ENCODE assay signal across 15 cellular contexts in the genomic region with DNA sequence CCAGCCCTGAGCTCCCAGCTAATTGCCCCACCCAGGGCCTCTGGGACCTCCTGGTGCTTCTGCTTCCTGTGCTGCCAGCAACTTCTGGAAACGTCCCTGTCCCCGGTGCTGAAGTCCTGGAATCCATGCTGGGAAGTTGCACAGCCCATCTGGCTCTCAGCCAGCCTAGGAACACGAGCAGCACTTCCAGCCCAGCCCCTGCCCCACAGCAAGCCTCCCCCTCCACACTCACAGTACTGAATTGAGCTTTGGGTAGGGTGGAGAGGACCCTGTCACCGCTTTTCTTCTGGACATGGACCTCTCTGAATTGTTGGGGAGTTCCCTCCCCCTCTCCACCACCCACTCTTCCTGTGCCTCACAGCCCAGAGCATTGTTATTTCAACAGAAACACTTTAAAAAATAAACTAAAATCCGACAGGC. TPM values are rescaled to one million over a fixed set of nuclear protein-coding genes. Genes with fewer than 3 reads are reported as not detected.
DNase-seq lines count a peak whose midpoint lies in the region; TF ChIP-seq lines count a peak whose summit lies in the region.
"Not testable (repeated sequence)": the region's sequence is repeated elsewhere in the genome, so short reads cannot be mapped to it uniquely, and the experiment has no call there.
"Had no signal": no experiment of that assay in that cellular context is flagged by ENCODE, and none has a peak within 500 bp of the region (broad histone marks: within the 10 kb centered on the region; RNA-seq: fewer than 3 reads in every experiment).

No MANE protein-coding gene starts in this region.

- peaks cover 21% of the 10 kb centered on the region for H3K4me1 ChIP-seq in left ventricle myocardium inferior
- H3K4me1 ChIP-seq in testis = peaks cover 14% of the 10 kb centered on the region

- intact Hi-C loops in left ventricle myocardium inferior (cut with micrococcal nuclease); testis (cut with DNase I; ENCODE audit: low total_unique reads): not testable (repeated sequence)

- not testable (repeated sequence) for TF ChIP-seq CTCF in endothelial cell (IDR thresholded peaks at IDR 0.05; ENCODE audit: unreplicated experiment); left ventricle myocardium inferior (IDR thresholded peaks at IDR 0.05; ENCODE audit: borderline replicate concordance); testis (IDR thresholded peaks at IDR 0.05)

- H3K4me3 ChIP-seq in left ventricle myocardium inferior, testis: not testable (repeated sequence)

- in situ Hi-C loops in KBM-7 (cut with MboI; ENCODE audit: low pct_unique_long_range_greater_than_20kb, low sequenced_read_pairs) = not testable (repeated sequence)

- H3K4me1 Mint-ChIP-seq in activated naive CD4-positive, alpha-beta T cell treated with anti-CD3 and anti-CD28 coated beads, Interleukin-2, amount 10 ng/mL, durations not matched to agents 7 days and 5 days = peaks cover 21% of the 10 kb centered on the region
- not testable (repeated sequence) for H3K4me1 Mint-ChIP-seq in endothelial cell (ENCODE audit: unreplicated experiment)

- CTCF ChIA-PET in activated naive CD4-positive, alpha-beta T cell treated with anti-CD3 and anti-CD28 coated beads, Interleukin-2, amount 10 ng/mL, durations not matched to agents 7 days and 5 days (lab: Charles Lee) = interaction anchor here (1.6 kb wide), 1 partner anchor 11 kb away, joined by 3 read pairs; no protein-coding TSS in a partner anchor

- not testable (repeated sequence) for H3K27ac Mint-ChIP-seq in activated naive CD4-positive, alpha-beta T cell treated with anti-CD3 and anti-CD28 coated beads, Interleukin-2, amount 10 ng/mL, durations not matched to agents 7 days and 5 days; endothelial cell (ENCODE audit: unreplicated experiment)

- H3K4me3 Mint-ChIP-seq in activated naive CD4-positive, alpha-beta T cell treated with anti-CD3 and anti-CD28 coated beads, Interleukin-2, amount 10 ng/mL, durations not matched to agents 7 days and 5 days; endothelial cell (ENCODE audit: unreplicated experiment): not testable (repeated sequence)

- H3K36me3 ChIP-seq in left ventricle myocardium inferior; testis (ENCODE audit: low read depth, missing control alignments): not testable (repeated sequence)

- peaks cover 91% of the 10 kb centered on the region for H3K27me3 Mint-ChIP-seq in activated naive CD4-positive, alpha-beta T cell treated with anti-CD3 and anti-CD28 coated beads, Interleukin-2, amount 10 ng/mL, durations not matched to agents 7 days and 5 days
- H3K27me3 Mint-ChIP-seq in endothelial cell (ENCODE audit: unreplicated experiment) = peaks cover 33% of the 10 kb centered on the region

- not testable (repeated sequence) for H3K9me3 ChIP-seq in left ventricle myocardium inferior (replicated peaks); testis

- H3K27ac ChIP-seq in left ventricle myocardium inferior (replicated peaks); testis: not testable (repeated sequence)

- not testable (repeated sequence) for TF ChIP-seq POLR2A in testis (IDR thresholded peaks at IDR 0.05)

- not testable (repeated sequence) for H3K9me3 Mint-ChIP-seq in activated naive CD4-positive, alpha-beta T cell treated with anti-CD3 and anti-CD28 coated beads, Interleukin-2, amount 10 ng/mL, durations not matched to agents 7 days and 5 days; endothelial cell (ENCODE audit: unreplicated experiment)

- H3K36me3 Mint-ChIP-seq in activated naive CD4-positive, alpha-beta T cell treated with anti-CD3 and anti-CD28 coated beads, Interleukin-2, amount 10 ng/mL, durations not matched to agents 7 days and 5 days; endothelial cell (ENCODE audit: low read depth, unreplicated experiment): not testable (repeated sequence)

- peaks cover 82% of the 10 kb centered on the region for H3K27me3 ChIP-seq in left ventricle myocardium inferior (ENCODE audit: low read depth)
- H3K27me3 ChIP-seq in testis = not testable (repeated sequence)

- WGBS in testis, 2 donors = 18 to 29% methylated on average over 5 of the region's 5 CpGs

- DNase-seq in Daoy (ENCODE audit: low read depth) = peak; percentile 38
- peak; percentile 37 for DNase-seq in KBM-7
- peak; percentile 48 for DNase-seq in RKO (ENCODE audit: low spot score)
- peak; percentile 26 for DNase-seq in activated naive CD4-positive, alpha-beta T cell treated with anti-CD3 and anti-CD28 coated beads, Interleukin-2, amount 10 ng/mL, durations not matched to agents 7 days and 5 days
- DNase-seq in endothelial cell (ENCODE audit: low spot score) = peak; percentile 33
- DNase-seq in left ventricle myocardium inferior = peak; percentile 26
- DNase-seq in lung microvascular endothelial cell (ENCODE audit: low read depth in 2 of 2) = peak; percentile 20 to 47
- peak; percentile 48 for DNase-seq in testis

RNA-seq across cellular contexts. Expression of gene HBA2, which starts 2.6 kb away (rescaled TPM):
- 3.5 TPM in 1 of 2 replicates, not detected in the other for total RNA-seq in Daoy (2014; rRNA removed; shearing (Covaris generic))
- total RNA-seq in endothelial cell (ENCODE audit: unreplicated experiment) (not detected), left ventricle myocardium inferior (59.1 TPM), lung microvascular endothelial cell (not detected in 2 replicates), testis (10 to 100 TPM in 1 of 2 donors, 1 to 10 TPM in 1; 7.1 to 27.4 TPM)
- 68.9 TPM for polyA plus RNA-seq in testis (ENCODE audit: insufficient read depth, low read depth, low replicate concordance)
- total RNA-seq: activated CD8-positive, alpha-beta T cell treated with anti-CD3 and anti-CD28 coated beads, Interleukin-2, amount 10 ng/mL, durations not matched to agents 7 days and 5 days; CD4-positive, alpha-beta T cell; fibroblast of lung; natural killer cell treated with Interleukin-12 subunit alpha and Interleukin-12 subunit beta and Interleukin-15 and Interleukin-18, amount 100 ng/mL, for 72 hours had no signal
- polyA plus RNA-seq: fibroblast of lung had no signal

RNA-seq across cellular contexts. Expression of gene HBM, which starts 4.3 kb away (rescaled TPM):
- total RNA-seq in Daoy (2014; rRNA removed; shearing (Covaris generic)) = not detected in 2 replicates
- not detected for total RNA-seq in endothelial cell (ENCODE audit: unreplicated experiment)
- total RNA-seq in left ventricle myocardium inferior = not detected
- not detected in 2 replicates for total RNA-seq in lung microvascular endothelial cell
- total RNA-seq in testis = 1 to 10 TPM; 1.6 to 3.7 TPM
- polyA plus RNA-seq in testis (ENCODE audit: insufficient read depth, low read depth, low replicate concordance) = not detected
- total RNA-seq: activated CD8-positive, alpha-beta T cell treated with anti-CD3 and anti-CD28 coated beads, Interleukin-2, amount 10 ng/mL, durations not matched to agents 7 days and 5 days; CD4-positive, alpha-beta T cell; fibroblast of lung; mesenteric fat pad; natural killer cell treated with Interleukin-12 subunit alpha and Interleukin-12 subunit beta and Interleukin-15 and Interleukin-18, amount 100 ng/mL, for 72 hours had no signal
- polyA plus RNA-seq: fibroblast of lung, small intestine, thymus had no signal

RNA-seq across cellular contexts. Expression of gene HBA1, which starts 6.4 kb away (rescaled TPM):
- not detected in 2 replicates for total RNA-seq in Daoy (2014; rRNA removed; shearing (Covaris generic))
- total RNA-seq in endothelial cell (ENCODE audit: unreplicated experiment) = not detected
- 78.7 TPM for total RNA-seq in left ventricle myocardium inferior
- not detected in 2 replicates for total RNA-seq in lung microvascular endothelial cell
- 10 to 100 TPM in 1 of 2 donors, not detected in 1; 11.7 TPM for total RNA-seq in testis
- polyA plus RNA-seq in testis (ENCODE audit: insufficient read depth, low read depth, low replicate concordance) = 24.0 TPM
- total RNA-seq: activated CD8-positive, alpha-beta T cell treated with anti-CD3 and anti-CD28 coated beads, Interleukin-2, amount 10 ng/mL, durations not matched to agents 7 days and 5 days; CD4-positive, alpha-beta T cell; fibroblast of lung had no signal

RNA-seq across cellular contexts. Expression of gene HBQ1, which starts 10.2 kb away (rescaled TPM):
- not detected in 2 replicates for total RNA-seq in Daoy (2014; rRNA removed; shearing (Covaris generic))
- total RNA-seq in endothelial cell (ENCODE audit: unreplicated experiment) (not detected), left ventricle myocardium inferior (not detected), lung microvascular endothelial cell (0.65 TPM in 1 of 2 replicates, not detected in the other), testis (1 to 10 TPM; 4.2 to 4.3 TPM)
- polyA plus RNA-seq in testis (ENCODE audit: insufficient read depth, low read depth, low replicate concordance) = 1.3 TPM
- total RNA-seq: activated CD8-positive, alpha-beta T cell treated with anti-CD3 and anti-CD28 coated beads, Interleukin-2, amount 10 ng/mL, durations not matched to agents 7 days and 5 days; CD4-positive, alpha-beta T cell; fibroblast of lung; mesenteric fat pad; natural killer cell treated with Interleukin-12 subunit alpha and Interleukin-12 subunit beta and Interleukin-15 and Interleukin-18, amount 100 ng/mL, for 72 hours had no signal
- polyA plus RNA-seq: fibroblast of lung, small intestine had no signal

RNA-seq across cellular contexts. Expression of gene HBZ, which starts 17.7 kb away (rescaled TPM):
- total RNA-seq in Daoy (2014; rRNA removed; shearing (Covaris generic)) = not detected in 2 replicates
- total RNA-seq in endothelial cell (ENCODE audit: unreplicated experiment) = not detected
- total RNA-seq in left ventricle myocardium inferior = not detected
- not detected in 2 replicates for total RNA-seq in lung microvascular endothelial cell
- 1 to 10 TPM; 1.1 to 9.0 TPM for total RNA-seq in testis
- polyA plus RNA-seq in testis (ENCODE audit: insufficient read depth, low read depth, low replicate concordance) = 3.7 TPM
- total RNA-seq: activated CD8-positive, alpha-beta T cell treated with anti-CD3 and anti-CD28 coated beads, Interleukin-2, amount 10 ng/mL, durations not matched to agents 7 days and 5 days; CD4-positive, alpha-beta T cell; fibroblast of lung; mesenteric fat pad; natural killer cell treated with Interleukin-12 subunit alpha and Interleukin-12 subunit beta and Interleukin-15 and Interleukin-18, amount 100 ng/mL, for 72 hours had no signal
- polyA plus RNA-seq: fibroblast of lung, small intestine had no signal
